9 cellular contexts compared by ENCODE assay signal in the genomic region with DNA sequence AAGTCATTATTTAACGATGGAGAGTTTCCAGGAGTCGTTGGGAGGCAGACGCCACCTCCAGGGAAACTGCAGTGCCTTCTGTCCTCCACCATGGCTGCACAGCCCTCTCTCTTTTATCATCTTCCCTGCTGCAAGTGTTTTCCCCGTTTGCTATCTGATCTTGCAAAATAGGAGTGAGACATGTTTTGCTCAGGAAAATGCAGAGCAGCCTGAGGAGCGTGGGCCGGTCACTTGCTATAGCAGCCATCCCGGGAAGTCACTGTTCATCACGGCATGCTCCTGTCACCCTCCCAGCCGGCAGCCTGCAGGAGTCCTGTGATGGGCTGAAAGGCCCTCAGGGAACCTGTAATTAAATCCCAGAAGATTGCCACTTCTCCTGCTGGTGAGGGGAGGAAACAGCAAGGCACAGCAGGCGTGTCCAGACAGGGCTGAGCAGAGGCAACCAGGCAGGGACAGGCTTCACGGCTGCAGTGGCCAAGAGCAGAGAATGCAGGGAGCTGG.
A peak's percentile ranks its signal among the peaks of the same experiment; 100 is the strongest.
DNase-seq lines count a peak whose midpoint lies in the region; ATAC-seq and TF ChIP-seq lines count a peak whose summit lies in the region.
"Had no signal": no experiment of that assay in that cellular context is flagged by ENCODE, and none has a peak within 500 bp of the region (broad histone marks: within the 10 kb centered on the region; RNA-seq: fewer than 3 reads in every experiment).

No MANE protein-coding gene starts in this region.

- no peaks in the 10 kb centered on the region for H3K9me3 ChIP-seq in WERI-Rb-1 (ENCODE audit: severe bottlenecking)
- H3K9me3 ChIP-seq in CD4-positive, alpha-beta T cell (ENCODE audit: control insufficient read depth, low read length), result no peaks in the 10 kb centered on the region

- no peaks in the 10 kb centered on the region for H3K4me1 Mint-ChIP-seq in Calu3 (ENCODE audit: low read depth, unreplicated experiment)
- no peaks in the 10 kb centered on the region for H3K4me1 Mint-ChIP-seq in CD4-positive, alpha-beta T cell (ENCODE audit: low read depth)
- H3K4me1 Mint-ChIP-seq: activated naive CD4-positive, alpha-beta T cell treated with anti-CD3 and anti-CD28 coated beads, Interleukin-2, amount 10 ng/mL, durations not matched to agents 7 days and 5 days had no signal

- CTCF ChIA-PET in Calu3 (lab: Charles Lee), result no interaction called here
- CTCF ChIA-PET in CD4-positive, alpha-beta T cell (lab: Charles Lee), result no interaction called here

- TF ChIP-seq CTCF in Calu3 (IDR thresholded peaks at IDR 0.05; ENCODE audit: unreplicated experiment), result peak; percentile 25
- peak; percentile 69 for TF ChIP-seq CTCF in WERI-Rb-1 (IDR thresholded peaks at IDR 0.05; ENCODE audit: low read depth, low read length)
- no peak for TF ChIP-seq CTCF in CD4-positive, alpha-beta T cell (IDR thresholded peaks at IDR 0.05)

- H3K36me3 ChIP-seq in WERI-Rb-1, result no peaks in the 10 kb centered on the region

- DNase-seq in Calu3 (peak; percentile 20), NCI-H1436 treated with DMSO at 0.1 percent for 48 hours (lab: John Stamatoyannopoulos, UW) (peak; percentile 27), WERI-Rb-1 (peak; percentile 95), inferior parietal cortex (ENCODE audit: extremely low spot score) (peak; percentile 19), SKM-1 treated with dmso at 0.1 percent for 144 hours (lab: John Stamatoyannopoulos, UW; ENCODE audit: unreplicated experiment) (no peak), activated gamma-delta T cell treated with Interleukin-2 at 50 U/mL for 16 hours (no peak)
- no peak for DNase-seq in activated T-cell treated with anti-CD3 and anti-CD28 coated beads, Interleukin-2, amount 50 U/mL, for 1 hour
- no peak for DNase-seq in CD4-positive, alpha-beta T cell
- DNase-seq: activated naive CD4-positive, alpha-beta T cell treated with anti-CD3 and anti-CD28 coated beads, Interleukin-2, amount 10 ng/mL, durations not matched to agents 7 days and 5 days had no signal

- no peaks in the 10 kb centered on the region for H3K27me3 ChIP-seq in WERI-Rb-1 (ENCODE audit: insufficient read depth, low read depth, severe bottlenecking)
- H3K27me3 ChIP-seq in CD4-positive, alpha-beta T cell (ENCODE audit: control insufficient read depth, insufficient read depth, low read length), result peaks cover 10% of the 10 kb centered on the region

- no peak overlapping the region for H3K27ac Mint-ChIP-seq in Calu3 (ENCODE audit: unreplicated experiment)
- H3K27ac Mint-ChIP-seq in CD4-positive, alpha-beta T cell, result no peak overlapping the region
- H3K27ac Mint-ChIP-seq: activated naive CD4-positive, alpha-beta T cell treated with anti-CD3 and anti-CD28 coated beads, Interleukin-2, amount 10 ng/mL, durations not matched to agents 7 days and 5 days had no signal

- no peaks in the 10 kb centered on the region for H3K36me3 Mint-ChIP-seq in Calu3 (ENCODE audit: insufficient read depth, unreplicated experiment)
- H3K36me3 Mint-ChIP-seq in CD4-positive, alpha-beta T cell (ENCODE audit: low read depth), result no peaks in the 10 kb centered on the region
- H3K36me3 Mint-ChIP-seq: activated naive CD4-positive, alpha-beta T cell treated with anti-CD3 and anti-CD28 coated beads, Interleukin-2, amount 10 ng/mL, durations not matched to agents 7 days and 5 days had no signal

- ATAC-seq in CD4-positive, alpha-beta T cell (ENCODE audit: poor library complexity), result no peak

- no peaks in the 10 kb centered on the region for H3K9me3 Mint-ChIP-seq in Calu3 (ENCODE audit: low read depth, unreplicated experiment)
- no peaks in the 10 kb centered on the region for H3K9me3 Mint-ChIP-seq in CD4-positive, alpha-beta T cell
- H3K9me3 Mint-ChIP-seq: activated naive CD4-positive, alpha-beta T cell treated with anti-CD3 and anti-CD28 coated beads, Interleukin-2, amount 10 ng/mL, durations not matched to agents 7 days and 5 days had no signal

- intact Hi-C loops in Calu3 (cut with micrococcal nuclease; ENCODE audit: unreplicated experiment), result loop anchor here (10.0 kb wide), 1 partner anchor 74 kb away; no protein-coding TSS in a partner anchor
- intact Hi-C loops in CD4-positive, alpha-beta T cell (cut with DNase I, micrococcal nuclease), result no loop called here

- H3K4me3 ChIP-seq in WERI-Rb-1 (ENCODE audit: low read depth, low read length), result peak overlapping the region; percentile 30

- POLR2A ChIA-PET in CD4-positive, alpha-beta T cell (lab: Charles Lee), result no interaction called here

- H3K4me3 Mint-ChIP-seq in Calu3 (ENCODE audit: low read depth, unreplicated experiment), result no peak overlapping the region
- no peak overlapping the region for H3K4me3 Mint-ChIP-seq in CD4-positive, alpha-beta T cell
- H3K4me3 Mint-ChIP-seq: activated naive CD4-positive, alpha-beta T cell treated with anti-CD3 and anti-CD28 coated beads, Interleukin-2, amount 10 ng/mL, durations not matched to agents 7 days and 5 days had no signal

- peaks cover 81% of the 10 kb centered on the region for H3K27me3 Mint-ChIP-seq in Calu3 (ENCODE audit: unreplicated experiment)
- peaks cover 64% of the 10 kb centered on the region for H3K27me3 Mint-ChIP-seq in CD4-positive, alpha-beta T cell

- no TSS peak for BruUV-seq in Calu3 (replicated peaks; lab: Mats Ljungman, UMichigan)

- peak overlapping the region; percentile 82 for H3K27ac ChIP-seq in WERI-Rb-1
- no peak overlapping the region for H3K27ac ChIP-seq in CD4-positive, alpha-beta T cell (ENCODE audit: low read depth, low read length)

Comparison
In these comparisons a context has a peak if more than half of its experiments do, and no peak if none do; other contexts are left out.
1. DNase-seq: peak in Calu3 (single experiment), NCI-H1436 treated with DMSO at 0.1 percent for 48 hours (single experiment), WERI-Rb-1 (single experiment) and inferior parietal cortex (single experiment); none in activated T-cell treated with anti-CD3 and anti-CD28 coated beads, Interleukin-2, amount 50 U/mL, for 1 hour (single experiment), SKM-1 treated with dmso at 0.1 percent for 144 hours (single experiment), activated gamma-delta T cell treated with Interleukin-2 at 50 U/mL for 16 hours (single experiment) and CD4-positive, alpha-beta T cell (0 of 10).